ENCODE assay signal across 8 cellular contexts in genomic region chr2:53970898-53971681, GRCh38. TPM values are rescaled to one million over a fixed set of nuclear protein-coding genes. Genes with fewer than 3 reads are reported as not detected.
A peak's percentile ranks its signal among the peaks of the same experiment; 100 is the strongest.
DNase-seq lines count a peak whose midpoint lies in the region; ATAC-seq and TF ChIP-seq lines count a peak whose summit lies in the region.

PSME4 (minus strand) TSS chr2:53970993; CDS start chr2:53970784, 209 bp downstream.

- peaks cover 45% of the 10 kb centered on the region for H3K79me2 ChIP-seq in ACC112 (ENCODE audit: control insufficient read depth, insufficient read depth, low read length, unreplicated experiment)

- H3K9ac ChIP-seq in skeletal muscle tissue (ENCODE audit: low read depth in 1 of 3, low read length in 3 of 3) = peak within 1 kb of the TSS; percentile 96 to 97 (median 97)

- H2AFZ ChIP-seq in ACC112 (ENCODE audit: low read length, unreplicated experiment) = peak within 1 kb of the TSS; percentile 79

- intact Hi-C loops in breast epithelium (cut with DNase I; ENCODE audit: low total_unique reads) = loop anchor here (5.0 kb wide), 1 partner anchor 184 kb away; the partner anchor contains the start of genes ASB3 and ERLEC1

- H3K9me3 ChIP-seq in WERI-Rb-1 (ENCODE audit: severe bottlenecking) = no peaks in the 10 kb centered on the region
- no peaks in the 10 kb centered on the region for H3K9me3 ChIP-seq in breast epithelium
- no peaks in the 10 kb centered on the region for H3K9me3 ChIP-seq in iPS-18c (ENCODE audit: control insufficient read depth, insufficient read depth, low read length)
- H3K9me3 ChIP-seq in skeletal muscle tissue (ENCODE audit: control insufficient read depth in 3 of 3, low read length in 3 of 3) = no peaks in the 10 kb centered on the region

- H3K4me1 ChIP-seq in ACC112 (ENCODE audit: control insufficient read depth, insufficient read depth, low read length, unreplicated experiment) (peaks cover 13% of the 10 kb centered on the region), breast epithelium (no peaks in the 10 kb centered on the region), skeletal muscle tissue (ENCODE audit: control insufficient read depth in 3 of 3, insufficient read depth in 3 of 3, low read length in 3 of 3) (peaks cover 3 to 24% (median 17%) of the 10 kb centered on the region in 3 donors)

- peak; percentile 85 for ATAC-seq in GM18868 (IDR thresholded peaks at IDR 0.05; ENCODE audit: unreplicated experiment)
- peak; percentile 82 for ATAC-seq in HG03097 (IDR thresholded peaks at IDR 0.05; ENCODE audit: low FRiP score, unreplicated experiment)

- TF ChIP-seq CTCF in WERI-Rb-1 (IDR thresholded peaks at IDR 0.05; ENCODE audit: low read depth, low read length) (no peak), breast epithelium (IDR thresholded peaks at IDR 0.05) (no peak)

- peak within 1 kb of the TSS; percentile 98 for H3K4me3 ChIP-seq in ACC112 (ENCODE audit: low read depth, low read length)
- H3K4me3 ChIP-seq in WERI-Rb-1 (ENCODE audit: low read depth, low read length) = peak within 1 kb of the TSS; percentile 100
- peak within 1 kb of the TSS; percentile 77 to 98 (median 95) for H3K4me3 ChIP-seq in breast epithelium
- peak within 1 kb of the TSS; percentile 74 for H3K4me3 ChIP-seq in iPS-18c (ENCODE audit: insufficient read depth, low read depth, low read length)
- peak within 1 kb of the TSS; percentile 76 to 93 (median 90) for H3K4me3 ChIP-seq in skeletal muscle tissue (ENCODE audit: low read length in 3 of 3)

- H3K36me3 ChIP-seq in ACC112 (ENCODE audit: insufficient read depth, low read length) (peaks cover 4% of the 10 kb centered on the region; the same call in 1 of the 2 replicates), WERI-Rb-1 (peaks cover 5% of the 10 kb centered on the region), breast epithelium (no peaks in the 10 kb centered on the region), skeletal muscle tissue (ENCODE audit: control insufficient read depth in 3 of 3, insufficient read depth in 3 of 3, low read length in 3 of 3) (peaks cover 3 to 13% (median 12%) of the 10 kb centered on the region in 3 donors)

- peak; percentile 71 for DNase-seq in NCI-H2196 (lab: John Stamatoyannopoulos, UW; ENCODE audit: unreplicated experiment)
- DNase-seq in WERI-Rb-1 = peak; percentile 98
- DNase-seq in breast epithelium (ENCODE audit: low spot score in 2 of 2) = peak; percentile 91 to 95

- H3K27ac ChIP-seq in ACC112 (ENCODE audit: low read depth, low read length) (peak within 1 kb of the TSS; percentile 80), WERI-Rb-1 (peak within 1 kb of the TSS; percentile 96), breast epithelium (peak within 1 kb of the TSS; percentile 96 to 98), skeletal muscle tissue (ENCODE audit: low read depth, low read length) (peak within 1 kb of the TSS; percentile 98)

- TF ChIP-seq POLR2A in breast epithelium (IDR thresholded peaks at IDR 0.05) = peak; percentile 92

- no peaks in the 10 kb centered on the region for H3K27me3 ChIP-seq in ACC112 (ENCODE audit: insufficient read depth, low read length)
- H3K27me3 ChIP-seq in WERI-Rb-1 (ENCODE audit: insufficient read depth, low read depth, severe bottlenecking) = no peaks in the 10 kb centered on the region
- no peaks in the 10 kb centered on the region for H3K27me3 ChIP-seq in breast epithelium
- no peaks in the 10 kb centered on the region for H3K27me3 ChIP-seq in skeletal muscle tissue (ENCODE audit: control insufficient read depth in 3 of 3, insufficient read depth in 3 of 3, low read length in 3 of 3)

RNA-seq across cellular contexts. Expression of gene PSME4, which starts in this region (rescaled TPM):
- total RNA-seq in breast epithelium (100 to 1,000 TPM in 1 of 3 donors, 10 to 100 TPM in 2; 45.3 to 176 (median 75.1) TPM), skeletal muscle tissue (28.2 TPM)

Comparison
In these comparisons a context has a peak if more than half of its experiments do, and no peak if none do; other contexts are left out.
1. Peak in every context shown above with its lines: DNase-seq, ATAC-seq, H3K4me3 ChIP-seq and H3K27ac ChIP-seq.